In the genomic region with DNA sequence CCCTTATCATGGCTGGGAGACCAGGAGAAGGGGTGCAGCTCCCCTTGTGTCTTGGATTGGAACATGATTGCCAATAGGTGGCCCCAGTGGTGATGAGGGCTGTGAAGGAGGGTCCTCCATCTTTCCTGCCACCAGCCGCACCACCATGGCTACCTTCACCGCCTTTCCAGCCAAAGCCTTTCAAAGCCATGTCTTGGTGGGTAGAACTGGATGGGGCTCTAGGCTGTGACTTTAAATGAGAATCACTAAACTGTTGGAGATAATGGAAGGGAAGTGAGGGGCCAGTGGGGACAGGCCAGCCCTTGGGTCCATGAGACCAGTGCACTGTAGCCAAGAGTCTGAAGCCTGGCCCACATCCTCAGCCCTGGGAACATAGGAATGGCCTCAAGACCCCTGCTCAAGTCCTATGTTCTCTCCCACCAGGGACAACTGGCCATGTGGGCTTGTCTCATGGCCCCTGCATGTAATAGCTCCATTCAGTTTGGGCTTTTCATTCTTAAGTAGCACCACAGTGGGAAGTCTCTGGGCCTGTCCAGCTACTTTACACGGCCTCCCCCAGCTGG, we compare ENCODE assay signal across 18 cellular contexts.
A peak's percentile ranks its signal among the peaks of the same experiment; 100 is the strongest.
DNase-seq lines count a peak whose midpoint lies in the region; ATAC-seq, FAIRE-seq and TF ChIP-seq lines count a peak whose summit lies in the region.
"Had no signal": no experiment of that assay in that cellular context is flagged by ENCODE, and none has a peak within 500 bp of the region (broad histone marks: within the 10 kb centered on the region; RNA-seq: fewer than 3 reads in every experiment).

No MANE protein-coding gene starts in this region.

- no peaks in the 10 kb centered on the region for H3K27me3 ChIP-seq in WERI-Rb-1 (ENCODE audit: insufficient read depth, low read depth, severe bottlenecking)
- H3K27me3 ChIP-seq in osteoblast (ENCODE audit: insufficient read depth, low read length), result peaks cover 8% of the 10 kb centered on the region
- no peaks in the 10 kb centered on the region for H3K27me3 ChIP-seq in BE2C

- H3K79me2 ChIP-seq in osteoblast (ENCODE audit: insufficient read depth, low read length), result no peaks in the 10 kb centered on the region

- H3K36me3 ChIP-seq in WERI-Rb-1, result no peaks in the 10 kb centered on the region
- H3K36me3 ChIP-seq in osteoblast (ENCODE audit: insufficient read depth, low read length), result no peaks in the 10 kb centered on the region
- no peaks in the 10 kb centered on the region for H3K36me3 ChIP-seq in BE2C

- H3K9me3 ChIP-seq in WERI-Rb-1 (ENCODE audit: severe bottlenecking) (no peaks in the 10 kb centered on the region), osteoblast (ENCODE audit: low read depth, low read length) (no peaks in the 10 kb centered on the region), BE2C (no peaks in the 10 kb centered on the region)

- H3K4me1 ChIP-seq in osteoblast (ENCODE audit: insufficient read depth, low read length) (peaks cover 6% of the 10 kb centered on the region), BE2C (no peaks in the 10 kb centered on the region)

- no peak overlapping the region for H3K4me3 ChIP-seq in WERI-Rb-1 (ENCODE audit: low read depth, low read length)
- no peak overlapping the region for H3K4me3 ChIP-seq in osteoblast (ENCODE audit: insufficient read depth, low read length)
- H3K4me3 ChIP-seq in BE2C (ENCODE audit: low read depth, low read length), result no peak overlapping the region
- H3K4me3 ChIP-seq: GM23338, K562 had no signal

- H3K27ac ChIP-seq in WERI-Rb-1 (no peak overlapping the region), osteoblast (ENCODE audit: low read depth, low read length) (no peak overlapping the region)
- H3K27ac ChIP-seq: C4-2B had no signal

- no peaks in the 10 kb centered on the region for H4K20me1 ChIP-seq in osteoblast (ENCODE audit: insufficient read depth, low read length)

- no peak overlapping the region for H2AFZ ChIP-seq in osteoblast (ENCODE audit: low read length)
- H2AFZ ChIP-seq: GM23338 had no signal

- H3K4me2 ChIP-seq in osteoblast (ENCODE audit: insufficient read depth, low read length), result no peak overlapping the region
- H3K4me2 ChIP-seq: GM23338 had no signal

- no peak for DNase-seq in HTR-8/SVneo (ENCODE audit: insufficient read length, low spot score)
- peak; percentile 8 for DNase-seq in WERI-Rb-1
- DNase-seq in mesenteric fat pad (ENCODE audit: low spot score), result peak; percentile 78
- DNase-seq in osteoblast (ENCODE audit: insufficient read length, low spot score, missing footprints), result peak; percentile 35
- no peak for DNase-seq in BE2C
- DNase-seq in NCI-H2107 (lab: John Stamatoyannopoulos, UW), result no peak
- DNase-seq: CD4-positive, alpha-beta memory T cell; DMS153; DMS79; GDM1 had no signal

- ATAC-seq in HG02759 (IDR thresholded peaks at IDR 0.05; ENCODE audit: unreplicated experiment) (no peak), GM21381 (IDR thresholded peaks at IDR 0.05; ENCODE audit: unreplicated experiment) (no peak)

- TF ChIP-seq CTCF in WERI-Rb-1 (IDR thresholded peaks at IDR 0.05; ENCODE audit: low read depth, low read length), result no peak
- no peak for TF ChIP-seq CTCF in osteoblast (IDR thresholded peaks at IDR 0.05; ENCODE audit: extremely low read depth, low read depth, low read length)
- no peak for TF ChIP-seq CTCF in BE2C (IDR thresholded peaks at IDR 0.05; ENCODE audit: low read depth, low read length)

- FAIRE-seq in HTR-8/SVneo (lab: Jason Lieb, UNC), result peak; percentile 46
- FAIRE-seq: A204.1, GM12892, GM18507 had no signal

Comparison
In these comparisons a context has a peak if more than half of its experiments do, and no peak if none do; other contexts are left out.
1. DNase-seq: peak in WERI-Rb-1 (single experiment), mesenteric fat pad (single experiment) and osteoblast (single experiment); none in HTR-8/SVneo (single experiment), BE2C (single experiment) and NCI-H2107 (single experiment).